ENCODE assay signal across 1 cellular context in genomic region chr10:117087521-117087920, GRCh38.
TF ChIP-seq lines count a peak whose summit lies in the region.

No MANE protein-coding gene starts in this region.

TF ChIP-seq in GM23338, 12 proteins besides CTCF, POLR2A, EP300 and RAD21 (continued from another document):
- TF ChIP-seq, protein P1, sequence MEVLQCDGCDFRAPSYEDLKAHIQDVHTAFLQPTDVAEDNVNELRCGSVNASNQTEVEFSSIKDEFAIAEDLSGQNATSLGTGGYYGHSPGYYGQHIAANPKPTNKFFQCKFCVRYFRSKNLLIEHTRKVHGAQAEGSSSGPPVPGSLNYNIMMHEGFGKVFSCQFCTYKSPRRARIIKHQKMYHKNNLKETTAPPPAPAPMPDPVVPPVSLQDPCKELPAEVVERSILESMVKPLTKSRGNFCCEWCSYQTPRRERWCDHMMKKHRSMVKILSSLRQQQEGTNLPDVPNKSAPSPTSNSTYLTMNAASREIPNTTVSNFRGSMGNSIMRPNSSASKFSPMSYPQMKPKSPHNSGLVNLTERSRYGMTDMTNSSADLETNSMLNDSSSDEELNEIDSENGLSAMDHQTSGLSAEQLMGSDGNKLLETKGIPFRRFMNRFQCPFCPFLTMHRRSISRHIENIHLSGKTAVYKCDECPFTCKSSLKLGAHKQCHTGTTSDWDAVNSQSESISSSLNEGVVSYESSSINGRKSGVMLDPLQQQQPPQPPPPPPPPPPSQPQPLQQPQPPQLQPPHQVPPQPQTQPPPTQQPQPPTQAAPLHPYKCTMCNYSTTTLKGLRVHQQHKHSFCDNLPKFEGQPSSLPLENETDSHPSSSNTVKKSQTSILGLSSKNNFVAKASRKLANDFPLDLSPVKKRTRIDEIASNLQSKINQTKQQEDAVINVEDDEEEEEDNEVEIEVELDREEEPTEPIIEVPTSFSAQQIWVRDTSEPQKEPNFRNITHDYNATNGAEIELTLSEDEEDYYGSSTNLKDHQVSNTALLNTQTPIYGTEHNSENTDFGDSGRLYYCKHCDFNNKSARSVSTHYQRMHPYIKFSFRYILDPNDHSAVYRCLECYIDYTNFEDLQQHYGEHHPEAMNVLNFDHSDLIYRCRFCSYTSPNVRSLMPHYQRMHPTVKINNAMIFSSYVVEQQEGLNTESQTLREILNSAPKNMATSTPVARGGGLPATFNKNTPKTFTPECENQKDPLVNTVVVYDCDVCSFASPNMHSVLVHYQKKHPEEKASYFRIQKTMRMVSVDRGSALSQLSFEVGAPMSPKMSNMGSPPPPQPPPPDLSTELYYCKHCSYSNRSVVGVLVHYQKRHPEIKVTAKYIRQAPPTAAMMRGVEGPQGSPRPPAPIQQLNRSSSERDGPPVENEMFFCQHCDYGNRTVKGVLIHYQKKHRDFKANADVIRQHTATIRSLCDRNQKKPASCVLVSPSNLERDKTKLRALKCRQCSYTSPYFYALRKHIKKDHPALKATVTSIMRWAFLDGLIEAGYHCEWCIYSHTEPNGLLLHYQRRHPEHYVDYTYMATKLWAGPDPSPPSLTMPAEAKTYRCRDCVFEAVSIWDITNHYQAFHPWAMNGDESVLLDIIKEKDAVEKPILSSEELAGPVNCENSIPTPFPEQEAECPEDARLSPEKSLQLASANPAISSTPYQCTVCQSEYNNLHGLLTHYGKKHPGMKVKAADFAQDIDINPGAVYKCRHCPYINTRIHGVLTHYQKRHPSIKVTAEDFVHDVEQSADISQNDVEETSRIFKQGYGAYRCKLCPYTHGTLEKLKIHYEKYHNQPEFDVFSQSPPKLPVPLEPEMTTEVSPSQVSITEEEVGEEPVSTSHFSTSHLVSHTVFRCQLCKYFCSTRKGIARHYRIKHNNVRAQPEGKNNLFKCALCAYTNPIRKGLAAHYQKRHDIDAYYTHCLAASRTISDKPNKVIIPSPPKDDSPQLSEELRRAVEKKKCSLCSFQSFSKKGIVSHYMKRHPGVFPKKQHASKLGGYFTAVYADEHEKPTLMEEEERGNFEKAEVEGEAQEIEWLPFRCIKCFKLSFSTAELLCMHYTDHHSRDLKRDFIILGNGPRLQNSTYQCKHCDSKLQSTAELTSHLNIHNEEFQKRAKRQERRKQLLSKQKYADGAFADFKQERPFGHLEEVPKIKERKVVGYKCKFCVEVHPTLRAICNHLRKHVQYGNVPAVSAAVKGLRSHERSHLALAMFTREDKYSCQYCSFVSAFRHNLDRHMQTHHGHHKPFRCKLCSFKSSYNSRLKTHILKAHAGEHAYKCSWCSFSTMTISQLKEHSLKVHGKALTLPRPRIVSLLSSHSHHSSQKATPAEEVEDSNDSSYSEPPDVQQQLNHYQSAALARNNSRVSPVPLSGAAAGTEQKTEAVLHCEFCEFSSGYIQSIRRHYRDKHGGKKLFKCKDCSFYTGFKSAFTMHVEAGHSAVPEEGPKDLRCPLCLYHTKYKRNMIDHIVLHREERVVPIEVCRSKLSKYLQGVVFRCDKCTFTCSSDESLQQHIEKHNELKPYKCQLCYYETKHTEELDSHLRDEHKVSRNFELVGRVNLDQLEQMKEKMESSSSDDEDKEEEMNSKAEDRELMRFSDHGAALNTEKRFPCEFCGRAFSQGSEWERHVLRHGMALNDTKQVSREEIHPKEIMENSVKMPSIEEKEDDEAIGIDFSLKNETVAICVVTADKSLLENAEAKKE (CRISPR knock-in tag; IDR thresholded peaks at IDR 0.05): no peak
- no peak for TF ChIP-seq EZH2 (IDR thresholded peaks at IDR 0.05; ENCODE audit: low read depth, unreplicated experiment)
- TF ChIP-seq ZNF114 (CRISPR knock-in tag; IDR thresholded peaks at IDR 0.05): no peak
- no peak for TF ChIP-seq STAT1 (IDR thresholded peaks at IDR 0.05; ENCODE audit: unreplicated experiment)
- no peak for TF ChIP-seq JUNB (IDR thresholded peaks at IDR 0.05; ENCODE audit: unreplicated experiment)
- no peak for TF ChIP-seq ZNF331 (CRISPR knock-in tag; IDR thresholded peaks at IDR 0.05; ENCODE audit: low read depth)
- no peak for TF ChIP-seq NANOG (IDR thresholded peaks at IDR 0.05; ENCODE audit: borderline replicate concordance)
- TF ChIP-seq, protein P2, sequence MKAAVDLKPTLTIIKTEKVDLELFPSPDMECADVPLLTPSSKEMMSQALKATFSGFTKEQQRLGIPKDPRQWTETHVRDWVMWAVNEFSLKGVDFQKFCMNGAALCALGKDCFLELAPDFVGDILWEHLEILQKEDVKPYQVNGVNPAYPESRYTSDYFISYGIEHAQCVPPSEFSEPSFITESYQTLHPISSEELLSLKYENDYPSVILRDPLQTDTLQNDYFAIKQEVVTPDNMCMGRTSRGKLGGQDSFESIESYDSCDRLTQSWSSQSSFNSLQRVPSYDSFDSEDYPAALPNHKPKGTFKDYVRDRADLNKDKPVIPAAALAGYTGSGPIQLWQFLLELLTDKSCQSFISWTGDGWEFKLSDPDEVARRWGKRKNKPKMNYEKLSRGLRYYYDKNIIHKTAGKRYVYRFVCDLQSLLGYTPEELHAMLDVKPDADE (IDR thresholded peaks at IDR 0.05): no peak
- no peak for TF ChIP-seq EZH2phosphoT487 (IDR thresholded peaks at IDR 0.05; ENCODE audit: unreplicated experiment)
- TF ChIP-seq CREB1 (CRISPR knock-in tag; IDR thresholded peaks at IDR 0.05; ENCODE audit: low read depth): no peak
- TF ChIP-seq, protein P3, sequence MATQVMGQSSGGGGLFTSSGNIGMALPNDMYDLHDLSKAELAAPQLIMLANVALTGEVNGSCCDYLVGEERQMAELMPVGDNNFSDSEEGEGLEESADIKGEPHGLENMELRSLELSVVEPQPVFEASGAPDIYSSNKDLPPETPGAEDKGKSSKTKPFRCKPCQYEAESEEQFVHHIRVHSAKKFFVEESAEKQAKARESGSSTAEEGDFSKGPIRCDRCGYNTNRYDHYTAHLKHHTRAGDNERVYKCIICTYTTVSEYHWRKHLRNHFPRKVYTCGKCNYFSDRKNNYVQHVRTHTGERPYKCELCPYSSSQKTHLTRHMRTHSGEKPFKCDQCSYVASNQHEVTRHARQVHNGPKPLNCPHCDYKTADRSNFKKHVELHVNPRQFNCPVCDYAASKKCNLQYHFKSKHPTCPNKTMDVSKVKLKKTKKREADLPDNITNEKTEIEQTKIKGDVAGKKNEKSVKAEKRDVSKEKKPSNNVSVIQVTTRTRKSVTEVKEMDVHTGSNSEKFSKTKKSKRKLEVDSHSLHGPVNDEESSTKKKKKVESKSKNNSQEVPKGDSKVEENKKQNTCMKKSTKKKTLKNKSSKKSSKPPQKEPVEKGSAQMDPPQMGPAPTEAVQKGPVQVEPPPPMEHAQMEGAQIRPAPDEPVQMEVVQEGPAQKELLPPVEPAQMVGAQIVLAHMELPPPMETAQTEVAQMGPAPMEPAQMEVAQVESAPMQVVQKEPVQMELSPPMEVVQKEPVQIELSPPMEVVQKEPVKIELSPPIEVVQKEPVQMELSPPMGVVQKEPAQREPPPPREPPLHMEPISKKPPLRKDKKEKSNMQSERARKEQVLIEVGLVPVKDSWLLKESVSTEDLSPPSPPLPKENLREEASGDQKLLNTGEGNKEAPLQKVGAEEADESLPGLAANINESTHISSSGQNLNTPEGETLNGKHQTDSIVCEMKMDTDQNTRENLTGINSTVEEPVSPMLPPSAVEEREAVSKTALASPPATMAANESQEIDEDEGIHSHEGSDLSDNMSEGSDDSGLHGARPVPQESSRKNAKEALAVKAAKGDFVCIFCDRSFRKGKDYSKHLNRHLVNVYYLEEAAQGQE (IDR thresholded peaks at IDR 0.05; ENCODE audit: unreplicated experiment): no peak
TF ChIP-seq in GM23338: peak in this region for 0.
